In the genomic region with DNA sequence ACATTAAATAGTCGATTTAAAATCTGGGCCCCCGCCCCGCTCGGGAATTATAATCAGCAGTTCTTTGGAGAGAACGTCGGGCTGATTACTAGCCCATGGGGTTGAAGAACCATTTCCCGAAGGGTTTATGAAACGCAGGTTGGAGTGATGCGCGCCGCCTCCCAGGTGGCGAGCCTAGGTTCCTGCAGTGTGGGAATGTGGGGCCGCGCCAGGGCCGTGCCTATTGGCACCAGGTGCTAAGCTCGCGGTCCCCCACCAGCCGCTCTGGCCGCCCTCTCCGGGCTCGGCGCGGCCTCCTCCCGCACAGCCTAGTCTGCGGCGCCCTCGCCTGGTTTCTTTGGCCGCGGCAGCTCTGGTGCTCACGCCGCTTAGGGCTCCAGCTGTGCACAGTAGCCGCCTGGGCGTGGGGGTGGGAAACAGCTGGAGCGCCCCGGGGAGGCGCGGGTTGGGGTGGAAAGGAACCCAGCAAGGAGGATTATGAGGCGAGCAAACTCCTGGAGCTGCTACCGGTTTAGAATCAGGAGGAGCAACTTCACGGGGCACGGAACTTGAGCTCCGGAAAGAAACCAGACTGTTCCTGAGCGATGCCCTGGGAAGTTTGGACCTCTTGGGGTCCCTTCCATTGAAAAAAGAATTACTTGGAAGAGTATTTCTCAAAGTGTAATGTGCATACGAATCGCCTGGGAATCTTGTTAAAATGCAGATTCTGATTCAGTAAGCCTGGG, we compare ENCODE assay signal across 8 cellular contexts. TPM values are rescaled to one million over a fixed set of nuclear protein-coding genes. Genes with fewer than 3 reads are reported as not detected.
DNase-seq lines count a peak whose midpoint lies in the region; ATAC-seq and TF ChIP-seq lines count a peak whose summit lies in the region.

No MANE protein-coding gene starts in this region.

- H3K9me3 Mint-ChIP-seq in CD4-positive, CD25-positive, alpha-beta regulatory T cell, result peaks cover 0 to 29% (median 7%) of the 10 kb centered on the region in 7 donors
- H3K9me3 Mint-ChIP-seq in activated CD4-positive, alpha-beta memory T cell treated with anti-CD3 and anti-CD28 coated beads, Interleukin-2, amount 10 ng/mL, durations not matched to agents 7 days and 5 days, result no peaks in the 10 kb centered on the region
- peaks cover 0 to 3% of the 10 kb centered on the region in 2 donors for H3K9me3 Mint-ChIP-seq in natural killer cell

- intact Hi-C loops in natural killer cell (cut with micrococcal nuclease), result no loop called here
- intact Hi-C loops in vagina (cut with DNase I), result loop anchor here (10.0 kb wide), 1 partner anchor 96 kb away; the partner anchor contains the start of genes ACTRT3 and TERC

- H3K27ac Mint-ChIP-seq in CD4-positive, CD25-positive, alpha-beta regulatory T cell, result no peak overlapping the region
- H3K27ac Mint-ChIP-seq in activated CD4-positive, alpha-beta memory T cell treated with anti-CD3 and anti-CD28 coated beads, Interleukin-2, amount 10 ng/mL, durations not matched to agents 7 days and 5 days, result no peak overlapping the region
- no peak overlapping the region for H3K27ac Mint-ChIP-seq in natural killer cell

- POLR2A ChIA-PET in activated CD4-positive, alpha-beta memory T cell treated with anti-CD3 and anti-CD28 coated beads, Interleukin-2, amount 10 ng/mL, durations not matched to agents 7 days and 5 days (lab: Charles Lee), result interaction anchor here (1.1 kb wide), 1 partner anchor 9 kb away, joined by 5 read pairs; no protein-coding TSS in a partner anchor

- H3K4me1 ChIP-seq in CD4-positive, CD25-positive, alpha-beta regulatory T cell (ENCODE audit: control insufficient read depth, insufficient read depth, low read length, poor library complexity, severe bottlenecking), result peaks cover 14% of the 10 kb centered on the region
- H3K4me1 ChIP-seq in vagina, result peaks cover 15% of the 10 kb centered on the region

- H3K9me3 ChIP-seq in CD4-positive, CD25-positive, alpha-beta regulatory T cell (ENCODE audit: control insufficient read depth in 2 of 2, low read length in 2 of 2), result peaks cover 0 to 14% of the 10 kb centered on the region in 2 experiments
- no peaks in the 10 kb centered on the region for H3K9me3 ChIP-seq in vagina

- no peak overlapping the region for H3K27ac ChIP-seq in CD4-positive, CD25-positive, alpha-beta regulatory T cell (ENCODE audit: insufficient read depth, low read length, poor library complexity, severe bottlenecking)
- H3K27ac ChIP-seq in vagina, result peak overlapping the region; percentile 44

- ATAC-seq in CD4-positive, CD25-positive, alpha-beta regulatory T cell (ENCODE audit: low read depth in 2 of 2), result peak; percentile 42 to 60
- ATAC-seq in GM19035 (IDR thresholded peaks at IDR 0.05; ENCODE audit: unreplicated experiment), result peak; percentile 88
- ATAC-seq in HG03108 (IDR thresholded peaks at IDR 0.05; ENCODE audit: unreplicated experiment), result peak; percentile 82
- peak in 2 of 3 donors; percentile 52 to 60 for ATAC-seq in natural killer cell

- H3K4me1 Mint-ChIP-seq in CD4-positive, CD25-positive, alpha-beta regulatory T cell, result peaks cover 0 to 28% (median 15%) of the 10 kb centered on the region in 4 donors
- peaks cover 18% of the 10 kb centered on the region for H3K4me1 Mint-ChIP-seq in activated CD4-positive, alpha-beta memory T cell treated with anti-CD3 and anti-CD28 coated beads, Interleukin-2, amount 10 ng/mL, durations not matched to agents 7 days and 5 days
- H3K4me1 Mint-ChIP-seq in natural killer cell, result peaks cover 6 to 14% of the 10 kb centered on the region in 2 donors

- H3K4me3 ChIP-seq in CD4-positive, CD25-positive, alpha-beta regulatory T cell (ENCODE audit: low read depth, low read length), result no peak overlapping the region
- H3K4me3 ChIP-seq in fibroblast of pulmonary artery (replicated peaks; ENCODE audit: low read depth, low read length) (peak overlapping the region; percentile 57), vagina (peak overlapping the region; percentile 43 to 44)

- no peak for TF ChIP-seq POLR2A in vagina (IDR thresholded peaks at IDR 0.05)

- peak in 1 of 3 donors; percentile 42 for DNase-seq in CD4-positive, CD25-positive, alpha-beta regulatory T cell
- DNase-seq in NCI-H2171 treated with DMSO at 0.1 percent for 48 hours (lab: John Stamatoyannopoulos, UW), result peak; percentile 59
- peak; percentile 54 for DNase-seq in activated CD4-positive, alpha-beta memory T cell treated with anti-CD3 and anti-CD28 coated beads, Interleukin-2, amount 10 ng/mL, durations not matched to agents 7 days and 5 days
- DNase-seq in fibroblast of pulmonary artery (ENCODE audit: low read depth), result peak; percentile 76
- DNase-seq in natural killer cell, result no peak
- no peak for DNase-seq in vagina (ENCODE audit: extremely low spot score in 2 of 2)

- peak overlapping the region in 3 of 4 donors; percentile 35 to 71 (median 61) for H3K4me3 Mint-ChIP-seq in CD4-positive, CD25-positive, alpha-beta regulatory T cell
- H3K4me3 Mint-ChIP-seq in activated CD4-positive, alpha-beta memory T cell treated with anti-CD3 and anti-CD28 coated beads, Interleukin-2, amount 10 ng/mL, durations not matched to agents 7 days and 5 days, result no peak overlapping the region
- peak overlapping the region; percentile 47 for H3K4me3 Mint-ChIP-seq in natural killer cell

- CTCF ChIA-PET in activated CD4-positive, alpha-beta memory T cell treated with anti-CD3 and anti-CD28 coated beads, Interleukin-2, amount 10 ng/mL, durations not matched to agents 7 days and 5 days (lab: Charles Lee), result interaction anchor here (0.6 to 4.4 kb wide), 11 partner anchors 9 to 804 kb away, joined by 3 to 33 read pairs (median 3); no protein-coding TSS in a partner anchor

- no peaks in the 10 kb centered on the region for H3K36me3 ChIP-seq in CD4-positive, CD25-positive, alpha-beta regulatory T cell (ENCODE audit: control insufficient read depth, insufficient read depth, low read length)
- H3K36me3 ChIP-seq in vagina, result no peaks in the 10 kb centered on the region

- peak; percentile 68 for TF ChIP-seq CTCF in fibroblast of pulmonary artery (IDR thresholded peaks at IDR 0.05; ENCODE audit: low read length, missing control alignments)
- no peak for TF ChIP-seq CTCF in natural killer cell (IDR thresholded peaks at IDR 0.05)
- peak in 2 of 3 experiments; percentile 25 to 53 for TF ChIP-seq CTCF in vagina (IDR thresholded peaks at IDR 0.05)

- peaks cover 93% of the 10 kb centered on the region for H3K27me3 Mint-ChIP-seq in CD4-positive, CD25-positive, alpha-beta regulatory T cell
- H3K27me3 Mint-ChIP-seq in activated CD4-positive, alpha-beta memory T cell treated with anti-CD3 and anti-CD28 coated beads, Interleukin-2, amount 10 ng/mL, durations not matched to agents 7 days and 5 days, result peaks cover 88% of the 10 kb centered on the region
- peaks cover 69 to 92% of the 10 kb centered on the region in 2 donors for H3K27me3 Mint-ChIP-seq in natural killer cell (ENCODE audit: low read depth in 2 of 2)

- peaks cover 50% of the 10 kb centered on the region for H3K27me3 ChIP-seq in CD4-positive, CD25-positive, alpha-beta regulatory T cell (ENCODE audit: control insufficient read depth, insufficient read depth, low read length)
- H3K27me3 ChIP-seq in vagina, result no peaks in the 10 kb centered on the region

- H3K36me3 Mint-ChIP-seq in CD4-positive, CD25-positive, alpha-beta regulatory T cell, result peaks cover 3% of the 10 kb centered on the region
- H3K36me3 Mint-ChIP-seq in activated CD4-positive, alpha-beta memory T cell treated with anti-CD3 and anti-CD28 coated beads, Interleukin-2, amount 10 ng/mL, durations not matched to agents 7 days and 5 days (ENCODE audit: low read depth), result no peaks in the 10 kb centered on the region
- no peaks in the 10 kb centered on the region for H3K36me3 Mint-ChIP-seq in natural killer cell

RNA-seq across cellular contexts. Expression of gene MECOM, which starts 5.6 kb away (rescaled TPM):
- not detected for total RNA-seq in CD4-positive, CD25-positive, alpha-beta regulatory T cell
- under 1 TPM in 1 of 4 donors, not detected in 3; 0.44 TPM for polyA plus RNA-seq in CD4-positive, CD25-positive, alpha-beta regulatory T cell
- total RNA-seq in activated CD4-positive, alpha-beta memory T cell treated with anti-CD3 and anti-CD28 coated beads, Interleukin-2, amount 10 ng/mL, durations not matched to agents 7 days and 5 days, result not detected
- total RNA-seq in natural killer cell, result under 1 TPM in 1 of 3 donors, not detected in 2; 0.14 TPM
- total RNA-seq in vagina, result 16.0 TPM

Comparison
In these comparisons a context has a peak if more than half of its experiments do, and no peak if none do; other contexts are left out.
1. DNase-seq: peak in NCI-H2171 treated with DMSO at 0.1 percent for 48 hours (single experiment), activated CD4-positive, alpha-beta memory T cell treated with anti-CD3 and anti-CD28 coated beads, Interleukin-2, amount 10 ng/mL, durations not matched to agents 7 days and 5 days (single experiment) and fibroblast of pulmonary artery (single experiment); none in natural killer cell (single experiment) and vagina (0 of 2).
2. Peak in every context shown above with its lines, with median percentiles within 50 percentile points of each other: ATAC-seq.